24 cellular contexts compared by ENCODE assay signal in genomic region chr1:222057162-222057561, GRCh38.
DNase-seq lines count a peak whose midpoint lies in the region; ATAC-seq, FAIRE-seq and TF ChIP-seq lines count a peak whose summit lies in the region.
"Had no signal": no experiment of that assay in that cellular context is flagged by ENCODE, and none has a peak within 500 bp of the region (broad histone marks: within the 10 kb centered on the region; RNA-seq: fewer than 3 reads in every experiment).

No MANE protein-coding gene starts in this region.

- no peak overlapping the region for H3K4me3 ChIP-seq in bronchial epithelial cell (ENCODE audit: low read depth, low read length)
- H3K4me3 ChIP-seq: ascending aorta, MG63, stomach had no signal

- no peaks in the 10 kb centered on the region for H3K27me3 ChIP-seq in bronchial epithelial cell (ENCODE audit: control insufficient read depth, insufficient read depth, low read length)
- H3K27me3 ChIP-seq: ascending aorta, foreskin keratinocyte, MG63, stomach had no signal

- H3K36me3 Mint-ChIP-seq in stimulated activated naive B cell treated with anti-CD40 and anti-IgM and Interleukin-4, amounts not matched to agents 10 μg/mL and 1 μg/mL and 100 μg/mL, for 72 hours: no peaks in the 10 kb centered on the region

- FAIRE-seq in bronchial epithelial cell (lab: Jason Lieb, UNC): peak; percentile 23
- FAIRE-seq: islet of Langerhans, small intestine had no signal

- DNase-seq in activated CD4-positive, CD25-positive, alpha-beta regulatory T cell (lab: John Stamatoyannopoulos, UW): no peak
- DNase-seq in bronchial epithelial cell (ENCODE audit: low read depth) (no peak), mucosa of gallbladder (ENCODE audit: low spot score) (no peak)
- no peak for DNase-seq in stimulated activated naive B cell treated with anti-CD40 and anti-IgM and Interleukin-4, amounts not matched to agents 10 μg/mL and 1 μg/mL and 100 μg/mL, for 72 hours
- DNase-seq in activated CD8-positive, alpha-beta memory T cell treated with anti-CD3 and anti-CD28 coated beads for 24 hours: no peak
- DNase-seq: activated CD4-positive, alpha-beta T cell treated with anti-CD3 and anti-CD28 coated beads, Interleukin-2, amount 10 ng/mL, durations not matched to agents 24 days and 14 days; activated naive CD4-positive, alpha-beta T cell treated with anti-CD3 and anti-CD28 coated beads, Interleukin-2, amount 50 U/mL, for 16 hours; AML-193; DMS79; foreskin keratinocyte; H9; hippocampal formation; MG63; NCI-H146; NCI-H2171 treated with DMSO at 0.1 percent for 48 hours; small intestine; stomach; trophoblast cell had no signal

- no peaks in the 10 kb centered on the region for H3K36me3 ChIP-seq in bronchial epithelial cell (ENCODE audit: control insufficient read depth, insufficient read depth, low read length)
- H3K36me3 ChIP-seq: ascending aorta, MG63, stomach had no signal

- H3K4me3 Mint-ChIP-seq in stimulated activated naive B cell treated with anti-CD40 and anti-IgM and Interleukin-4, amounts not matched to agents 10 μg/mL and 1 μg/mL and 100 μg/mL, for 72 hours: no peak overlapping the region
- H3K4me3 Mint-ChIP-seq: activated CD4-positive, alpha-beta T cell treated with anti-CD3 and anti-CD28 coated beads, Interleukin-2, amount 10 ng/mL, durations not matched to agents 24 days and 14 days; H9 had no signal

- H3K4me1 Mint-ChIP-seq in stimulated activated naive B cell treated with anti-CD40 and anti-IgM and Interleukin-4, amounts not matched to agents 10 μg/mL and 1 μg/mL and 100 μg/mL, for 72 hours: no peaks in the 10 kb centered on the region
- H3K4me1 Mint-ChIP-seq: activated CD4-positive, alpha-beta T cell treated with anti-CD3 and anti-CD28 coated beads, Interleukin-2, amount 10 ng/mL, durations not matched to agents 24 days and 14 days; H9 had no signal

- no peaks in the 10 kb centered on the region for H3K9me3 Mint-ChIP-seq in stimulated activated naive B cell treated with anti-CD40 and anti-IgM and Interleukin-4, amounts not matched to agents 10 μg/mL and 1 μg/mL and 100 μg/mL, for 72 hours
- H3K9me3 Mint-ChIP-seq: activated CD4-positive, alpha-beta T cell treated with anti-CD3 and anti-CD28 coated beads, Interleukin-2, amount 10 ng/mL, durations not matched to agents 24 days and 14 days; H9 had no signal

- TF ChIP-seq CTCF in bronchial epithelial cell (IDR thresholded peaks at IDR 0.05; ENCODE audit: insufficient read depth, low read length, severe bottlenecking): no peak

- peak; percentile 41 to 48 for ATAC-seq in activated CD4-positive, CD25-positive, alpha-beta regulatory T cell treated with anti-CD3 and anti-CD28 coated beads, Interleukin-2, amount 50 U/mL, for 24 hours
- peak; percentile 62 for ATAC-seq in GM19023 (IDR thresholded peaks at IDR 0.05; ENCODE audit: unreplicated experiment)
- peak; percentile 81 for ATAC-seq in HG02798 (IDR thresholded peaks at IDR 0.05; ENCODE audit: poor library complexity, unreplicated experiment)
- no peak for ATAC-seq in stimulated activated naive B cell treated with anti-CD40 and anti-IgM and Interleukin-4, amounts not matched to agents 10 μg/mL and 1 μg/mL and 100 μg/mL, for 72 hours (replicated peaks)
- ATAC-seq: foreskin keratinocyte, Right ventricle myocardium inferior had no signal

- H3K27ac Mint-ChIP-seq in stimulated activated naive B cell treated with anti-CD40 and anti-IgM and Interleukin-4, amounts not matched to agents 10 μg/mL and 1 μg/mL and 100 μg/mL, for 72 hours: no peak overlapping the region
- H3K27ac Mint-ChIP-seq: activated CD4-positive, alpha-beta T cell treated with anti-CD3 and anti-CD28 coated beads, Interleukin-2, amount 10 ng/mL, durations not matched to agents 24 days and 14 days; H9 had no signal

- H3K27me3 Mint-ChIP-seq in stimulated activated naive B cell treated with anti-CD40 and anti-IgM and Interleukin-4, amounts not matched to agents 10 μg/mL and 1 μg/mL and 100 μg/mL, for 72 hours: peaks cover 11% of the 10 kb centered on the region in 2 donors
- H3K27me3 Mint-ChIP-seq: activated CD4-positive, alpha-beta T cell treated with anti-CD3 and anti-CD28 coated beads, Interleukin-2, amount 10 ng/mL, durations not matched to agents 24 days and 14 days had no signal

Comparison
In these comparisons a context has a peak if more than half of its experiments do, and no peak if none do; other contexts are left out.
1. ATAC-seq: peak in activated CD4-positive, CD25-positive, alpha-beta regulatory T cell treated with anti-CD3 and anti-CD28 coated beads, Interleukin-2, amount 50 U/mL, for 24 hours (2 of 2), GM19023 (single experiment) and HG02798 (single experiment); none in stimulated activated naive B cell treated with anti-CD40 and anti-IgM and Interleukin-4, amounts not matched to agents 10 μg/mL and 1 μg/mL and 100 μg/mL, for 72 hours (0 of 2).